19 cellular contexts compared by ENCODE assay signal in the genomic region with DNA sequence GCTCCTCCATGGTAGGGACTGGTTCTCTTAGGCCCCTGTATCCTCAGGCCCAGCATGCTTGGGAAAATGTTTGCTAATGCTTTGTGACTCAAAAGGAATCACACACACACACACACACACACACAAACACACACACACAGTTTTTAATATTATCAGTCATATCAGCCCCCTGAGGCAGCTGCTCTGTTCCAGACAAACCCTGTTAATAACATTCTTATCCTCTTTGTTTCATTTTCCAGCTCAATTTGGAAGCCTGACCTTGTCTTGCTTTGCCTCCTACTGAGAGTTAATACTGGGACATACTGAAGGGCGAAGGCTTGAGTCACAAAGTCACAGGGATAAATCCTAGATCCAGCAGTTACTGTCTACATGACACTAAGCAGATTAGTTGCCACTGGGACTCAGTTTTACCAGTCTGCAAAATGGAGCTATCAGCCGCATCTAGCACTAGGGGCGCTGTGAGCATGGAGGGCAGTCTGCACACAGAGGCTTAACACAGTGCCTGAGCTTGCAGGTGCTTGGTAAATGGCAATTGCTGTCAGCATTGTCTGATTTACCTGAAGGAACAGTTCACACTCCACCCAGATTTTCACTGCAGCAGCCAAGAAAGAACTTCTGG. TPM values are rescaled to one million over a fixed set of nuclear protein-coding genes. Genes with fewer than 3 reads are reported as not detected.
DNase-seq lines count a peak whose midpoint lies in the region; ATAC-seq and TF ChIP-seq lines count a peak whose summit lies in the region.
"Had no signal": no experiment of that assay in that cellular context is flagged by ENCODE, and none has a peak within 500 bp of the region (broad histone marks: within the 10 kb centered on the region; RNA-seq: fewer than 3 reads in every experiment).

No MANE protein-coding gene starts in this region.

- TF ChIP-seq CTCF in GM20000 (IDR thresholded peaks at IDR 0.05; ENCODE audit: extremely low read depth, missing control alignments) (peak; percentile 24), OCI-LY7 (conservative IDR thresholded peaks at IDR 0.05; ENCODE audit: low read length) (peak; percentile 75)

- no peak overlapping the region for H2BK120ac ChIP-seq in neuronal stem cell (ENCODE audit: low read depth, low read length)

- H3K4ac ChIP-seq in neuronal stem cell (ENCODE audit: low read length): no peak overlapping the region

- no peak overlapping the region for H3K4me3 Mint-ChIP-seq in activated CD4-positive, alpha-beta T cell treated with anti-CD3 and anti-CD28 coated beads, Interleukin-2, amount 10 ng/mL, durations not matched to agents 7 days and 5 days
- H3K4me3 Mint-ChIP-seq: activated CD4-positive, alpha-beta memory T cell treated with anti-CD3 and anti-CD28 coated beads, Interleukin-2, amount 10 ng/mL, durations not matched to agents 7 days and 5 days; CD4-positive, alpha-beta T cell; nephron; stimulated activated naive CD8-positive, alpha-beta T cell treated with anti-CD3 and anti-CD28 coated beads, Interleukin-15, Interleukin-2, amounts not matched to agents 100 ng/mL and 50 ng/mL, for 24 hours had no signal

- no peak overlapping the region for H3K4me3 ChIP-seq in OCI-LY7 (ENCODE audit: low read depth, low read length, poor library complexity, severe bottlenecking)
- H3K4me3 ChIP-seq in neuronal stem cell (ENCODE audit: low read length in 2 of 2): no peak overlapping the region
- H3K4me3 ChIP-seq: esophagus squamous epithelium had no signal

- H3K9me3 ChIP-seq in OCI-LY7 (ENCODE audit: low read length) (no peaks in the 10 kb centered on the region), neuronal stem cell (replicated peaks in 1 of 2; ENCODE audit: control insufficient read depth in 2 of 2, insufficient read depth in 1 of 2, low read depth in 1 of 2, low read length in 2 of 2) (no peaks in the 10 kb centered on the region)
- H3K9me3 ChIP-seq: esophagus squamous epithelium had no signal

- CTCF ChIA-PET in activated CD4-positive, alpha-beta T cell treated with anti-CD3 and anti-CD28 coated beads, Interleukin-2, amount 10 ng/mL, durations not matched to agents 7 days and 5 days (lab: Charles Lee): interaction anchor here (0.6 to 2.2 kb wide), 3 partner anchors 9 to 170 kb away, joined by 3 to 9 read pairs (median 3); no protein-coding TSS in a partner anchor
- CTCF ChIA-PET in OCI-LY7 (lab: Charles Lee; ENCODE audit: unreplicated experiment): no interaction called here

- H4K20me1 ChIP-seq in OCI-LY7 (ENCODE audit: insufficient read depth, low read length): no peaks in the 10 kb centered on the region

- H4K8ac ChIP-seq in neuronal stem cell (ENCODE audit: low read depth, low read length): no peak overlapping the region

- H3K27ac Mint-ChIP-seq in activated CD4-positive, alpha-beta T cell treated with anti-CD3 and anti-CD28 coated beads, Interleukin-2, amount 10 ng/mL, durations not matched to agents 7 days and 5 days: no peak overlapping the region
- H3K27ac Mint-ChIP-seq: activated CD4-positive, alpha-beta memory T cell treated with anti-CD3 and anti-CD28 coated beads, Interleukin-2, amount 10 ng/mL, durations not matched to agents 7 days and 5 days; CD4-positive, alpha-beta T cell; nephron; stimulated activated naive CD8-positive, alpha-beta T cell treated with anti-CD3 and anti-CD28 coated beads, Interleukin-15, Interleukin-2, amounts not matched to agents 100 ng/mL and 50 ng/mL, for 24 hours had no signal

- H2AK5ac ChIP-seq in neuronal stem cell (ENCODE audit: low read depth, low read length): peak overlapping the region; percentile 44

- intact Hi-C loops in OCI-LY7 (cut with micrococcal nuclease; ENCODE audit: unreplicated experiment) (no loop called here), sciatic nerve (cut with DNase I) (loop anchor here (10.0 kb wide), 1 partner anchor 201 kb away; no protein-coding TSS in a partner anchor)

- H3K27me3 ChIP-seq in neuronal stem cell (ENCODE audit: control insufficient read depth in 3 of 3, insufficient read depth in 3 of 3, low read depth in 1 of 3, low read length in 3 of 3): peaks cover 0 to 4% (median 0%) of the 10 kb centered on the region in 3 experiments

- peak; percentile 8 for DNase-seq in activated CD4-positive, alpha-beta T cell treated with anti-CD3 and anti-CD28 coated beads for 48 hours
- no peak for DNase-seq in activated CD4-positive, alpha-beta T cell treated with anti-CD3 and anti-CD28 coated beads, Interleukin-2, amount 10 ng/mL, durations not matched to agents 7 days and 5 days
- peak; percentile 37 for DNase-seq in GM20000 (ENCODE audit: low spot score)
- DNase-seq in OCI-LY7 (ENCODE audit: low spot score): peak; percentile 10
- DNase-seq in neuronal stem cell (ENCODE audit: low spot score): no peak
- no peak for DNase-seq in sciatic nerve (ENCODE audit: low spot score)
- DNase-seq: activated CD4-positive, alpha-beta memory T cell treated with anti-CD3 and anti-CD28 coated beads, Interleukin-2, amount 10 ng/mL, durations not matched to agents 7 days and 5 days; CD4-positive, alpha-beta T cell; esophagus squamous epithelium; head of caudate nucleus; islet precursor cell; mesendoderm; NCI-H1436 treated with DMSO at 0.1 percent for 48 hours; OCI-M1 had no signal

- H3K4me2 ChIP-seq in OCI-LY7 (ENCODE audit: low read length) (no peak overlapping the region), neuronal stem cell (ENCODE audit: insufficient read depth, low read length, poor library complexity, severe bottlenecking) (no peak overlapping the region)

- no peak overlapping the region for H2BK15ac ChIP-seq in neuronal stem cell (ENCODE audit: low read length)

- H4K91ac ChIP-seq in neuronal stem cell (ENCODE audit: low read depth, low read length, poor library complexity): no peak overlapping the region

- H3K27ac ChIP-seq in OCI-LY7 (ENCODE audit: low read depth, low read length, poor library complexity, severe bottlenecking) (no peak overlapping the region), neuronal stem cell (replicated peaks; ENCODE audit: low read length) (no peak overlapping the region)
- H3K27ac ChIP-seq: esophagus squamous epithelium had no signal

- H3K4me1 ChIP-seq in OCI-LY7 (ENCODE audit: insufficient read depth, low read length, poor library complexity, severe bottlenecking): no peaks in the 10 kb centered on the region
- H3K4me1 ChIP-seq in neuronal stem cell (ENCODE audit: control insufficient read depth in 2 of 2, insufficient read depth in 1 of 2, low read depth in 1 of 2, low read length in 2 of 2): peaks cover 0 to 4% of the 10 kb centered on the region in 2 donors

- H3K36me3 Mint-ChIP-seq in activated CD4-positive, alpha-beta T cell treated with anti-CD3 and anti-CD28 coated beads, Interleukin-2, amount 10 ng/mL, durations not matched to agents 7 days and 5 days (ENCODE audit: low read depth): no peaks in the 10 kb centered on the region

- H3K27me3 Mint-ChIP-seq in activated CD4-positive, alpha-beta T cell treated with anti-CD3 and anti-CD28 coated beads, Interleukin-2, amount 10 ng/mL, durations not matched to agents 7 days and 5 days: peaks cover 18% of the 10 kb centered on the region
- H3K27me3 Mint-ChIP-seq: stimulated activated naive CD8-positive, alpha-beta T cell treated with anti-CD3 and anti-CD28 coated beads, Interleukin-15, Interleukin-2, amounts not matched to agents 100 ng/mL and 50 ng/mL, for 24 hours had no signal

- H3K79me1 ChIP-seq in neuronal stem cell (ENCODE audit: low read depth, low read length): no peaks in the 10 kb centered on the region

- no peak overlapping the region for H2BK12ac ChIP-seq in neuronal stem cell (ENCODE audit: low read length)

- H3K4me1 Mint-ChIP-seq in activated CD4-positive, alpha-beta T cell treated with anti-CD3 and anti-CD28 coated beads, Interleukin-2, amount 10 ng/mL, durations not matched to agents 7 days and 5 days: no peaks in the 10 kb centered on the region
- H3K4me1 Mint-ChIP-seq: activated CD4-positive, alpha-beta memory T cell treated with anti-CD3 and anti-CD28 coated beads, Interleukin-2, amount 10 ng/mL, durations not matched to agents 7 days and 5 days had no signal

- no peaks in the 10 kb centered on the region for H3K9me2 ChIP-seq in OCI-LY7 (ENCODE audit: insufficient read depth, low read length)

- no TSS peak for BruUV-seq in OCI-LY7 (replicated peaks; lab: Mats Ljungman, UMichigan)

- H3K14ac ChIP-seq in neuronal stem cell (ENCODE audit: low read length): no peak overlapping the region

- H3K9me3 Mint-ChIP-seq in activated CD4-positive, alpha-beta T cell treated with anti-CD3 and anti-CD28 coated beads, Interleukin-2, amount 10 ng/mL, durations not matched to agents 7 days and 5 days: no peaks in the 10 kb centered on the region
- H3K9me3 Mint-ChIP-seq: activated CD4-positive, alpha-beta memory T cell treated with anti-CD3 and anti-CD28 coated beads, Interleukin-2, amount 10 ng/mL, durations not matched to agents 7 days and 5 days; CD4-positive, alpha-beta T cell; nephron; stimulated activated naive CD8-positive, alpha-beta T cell treated with anti-CD3 and anti-CD28 coated beads, Interleukin-15, Interleukin-2, amounts not matched to agents 100 ng/mL and 50 ng/mL, for 24 hours had no signal

- WGBS in neuronal stem cell (ENCODE audit: extremely low coverage in 2 of 2, insufficient read length in 2 of 2, insufficient replicate concordance in 1 of 2), 2 donors: no CpG with 5 or more reads among the region's 3 CpGs

- no peak overlapping the region for H3K23ac ChIP-seq in neuronal stem cell (ENCODE audit: low read depth, low read length, poor library complexity)

- no peak overlapping the region for H2BK5ac ChIP-seq in neuronal stem cell (ENCODE audit: low read length)

- no peak for ATAC-seq in GM21360 (IDR thresholded peaks at IDR 0.05; ENCODE audit: unreplicated experiment)
- ATAC-seq in sciatic nerve: no peak
- no peak for ATAC-seq in GM21447 (IDR thresholded peaks at IDR 0.05; ENCODE audit: unreplicated experiment)

- no peaks in the 10 kb centered on the region for H3K79me2 ChIP-seq in OCI-LY7 (ENCODE audit: insufficient read depth, low read depth, low read length)

- H3K36me3 ChIP-seq in OCI-LY7 (ENCODE audit: insufficient read depth, low read length): no peaks in the 10 kb centered on the region
- H3K36me3 ChIP-seq in neuronal stem cell (replicated peaks in 1 of 2; ENCODE audit: control insufficient read depth in 2 of 2, insufficient read depth in 2 of 2, low read length in 2 of 2): no peaks in the 10 kb centered on the region
- H3K36me3 ChIP-seq: esophagus squamous epithelium had no signal

- H3K18ac ChIP-seq in neuronal stem cell (ENCODE audit: low read length): no peak overlapping the region

- H3K9ac ChIP-seq in neuronal stem cell (ENCODE audit: low read depth, low read length, poor library complexity): no peak overlapping the region

- POLR2A ChIA-PET in activated CD4-positive, alpha-beta T cell treated with anti-CD3 and anti-CD28 coated beads, Interleukin-2, amount 10 ng/mL, durations not matched to agents 7 days and 5 days (lab: Charles Lee): no interaction called here
- POLR2A ChIA-PET in OCI-LY7 (lab: Charles Lee): no interaction called here

- no peak overlapping the region for H2AFZ ChIP-seq in OCI-LY7 (ENCODE audit: low read length)
- H2AFZ ChIP-seq in neuronal stem cell (ENCODE audit: low read length): no peak overlapping the region

RNA-seq across cellular contexts. Expression of a gene that starts 37.1 kb away (rescaled TPM):
- total RNA-seq in activated CD4-positive, alpha-beta T cell treated with anti-CD3 and anti-CD28 coated beads, Interleukin-2, amount 10 ng/mL, durations not matched to agents 7 days and 5 days: not detected
- not detected in 2 replicates for total RNA-seq in OCI-LY7 (2014; rRNA removed; shearing (Covaris generic))
- total RNA-seq in OCI-LY7 (2022) (not detected in 2 replicates), sciatic nerve (1.4 TPM)
- polyA plus RNA-seq in neuronal stem cell (2013, experiment 1 of 2): 0.10 TPM
- 0.07 TPM for polyA plus RNA-seq in neuronal stem cell (2013, experiment 2 of 2)
- total RNA-seq: A172; activated CD4-positive, alpha-beta memory T cell treated with anti-CD3 and anti-CD28 coated beads, Interleukin-2, amount 10 ng/mL, durations not matched to agents 7 days and 5 days had no signal

Comparison
In these comparisons a context has a peak if more than half of its experiments do, and no peak if none do; other contexts are left out.
1. DNase-seq: peak in activated CD4-positive, alpha-beta T cell treated with anti-CD3 and anti-CD28 coated beads for 48 hours (single experiment), GM20000 (single experiment) and OCI-LY7 (single experiment); none in activated CD4-positive, alpha-beta T cell treated with anti-CD3 and anti-CD28 coated beads, Interleukin-2, amount 10 ng/mL, durations not matched to agents 7 days and 5 days (single experiment), neuronal stem cell (single experiment) and sciatic nerve (single experiment).